In the genomic region with DNA sequence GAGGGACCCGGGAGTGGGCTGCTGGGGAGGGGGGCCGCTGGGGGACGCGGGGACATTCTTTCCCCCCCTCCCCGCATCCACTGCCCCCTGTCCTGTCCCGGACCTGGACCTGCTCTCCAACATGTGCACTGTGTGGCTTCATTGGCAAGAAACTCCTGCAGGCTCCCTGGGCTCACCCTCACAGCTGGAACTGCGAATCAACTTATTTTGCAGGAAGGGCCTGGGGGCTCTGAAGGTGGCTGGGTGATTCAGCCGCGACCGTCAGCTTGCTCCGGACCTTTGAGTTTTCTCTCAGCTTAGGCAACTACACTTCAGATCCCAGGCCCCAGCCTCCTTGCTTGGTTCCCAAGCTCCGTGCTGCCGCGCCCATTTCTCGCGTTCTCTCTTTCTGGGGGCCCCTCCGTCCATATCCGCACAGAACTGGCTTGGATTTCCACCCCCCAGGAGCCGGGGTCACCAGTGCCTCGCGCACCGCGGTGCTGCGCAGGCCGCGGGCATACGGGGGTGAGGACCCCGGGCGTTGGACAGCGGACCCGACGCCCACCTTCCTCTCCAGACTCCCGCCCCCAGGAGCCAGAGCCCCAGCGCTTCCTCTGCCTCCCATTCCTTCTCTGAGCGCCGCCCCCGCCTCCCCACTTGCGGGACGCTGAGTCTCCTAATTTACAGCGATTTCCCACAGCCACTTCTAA, we compare ENCODE assay signal across 1 cellular context.
TF ChIP-seq lines count a peak whose summit lies in the region.

No MANE protein-coding gene starts in this region.

TF ChIP-seq in WTC11, 78 proteins besides CTCF, POLR2A, EP300 and RAD21 (continued from another document):
- TF ChIP-seq, protein P1, sequence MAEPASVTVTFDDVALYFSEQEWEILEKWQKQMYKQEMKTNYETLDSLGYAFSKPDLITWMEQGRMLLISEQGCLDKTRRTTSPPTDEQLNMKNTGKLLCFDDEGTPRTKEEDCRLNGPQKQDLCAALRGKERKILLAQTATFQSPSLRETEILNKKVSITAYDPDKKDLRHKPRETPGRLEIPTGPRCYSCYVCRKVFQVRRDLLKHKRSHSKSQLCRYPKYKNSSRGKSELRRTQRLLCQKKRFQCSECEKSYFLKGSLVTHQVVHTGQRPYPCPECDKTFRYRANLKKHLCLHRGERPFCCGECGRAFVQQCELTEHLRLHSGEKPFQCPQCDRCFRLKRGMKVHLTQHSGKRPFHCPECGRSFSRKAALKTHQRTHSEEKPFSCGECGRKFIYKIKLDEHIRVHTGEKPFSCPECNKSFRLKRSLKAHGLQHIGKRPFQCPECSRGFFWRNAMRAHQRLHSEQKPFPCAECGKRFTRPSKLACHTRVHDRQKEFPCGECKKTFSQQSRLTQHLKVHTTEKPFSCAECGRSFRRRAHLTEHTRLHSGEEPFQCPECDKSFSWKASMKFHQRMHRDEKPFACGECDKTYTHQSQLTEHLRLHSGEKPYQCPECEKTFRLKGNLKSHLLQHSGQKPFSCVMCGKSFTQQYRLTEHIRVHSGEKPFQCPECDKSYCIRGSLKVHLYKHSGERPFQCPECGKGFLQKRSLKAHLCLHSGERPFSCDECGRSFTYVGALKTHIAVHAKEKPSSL (CRISPR knock-in tag; conservative IDR thresholded peaks at IDR 0.05), result no peak
- TF ChIP-seq, protein P2, sequence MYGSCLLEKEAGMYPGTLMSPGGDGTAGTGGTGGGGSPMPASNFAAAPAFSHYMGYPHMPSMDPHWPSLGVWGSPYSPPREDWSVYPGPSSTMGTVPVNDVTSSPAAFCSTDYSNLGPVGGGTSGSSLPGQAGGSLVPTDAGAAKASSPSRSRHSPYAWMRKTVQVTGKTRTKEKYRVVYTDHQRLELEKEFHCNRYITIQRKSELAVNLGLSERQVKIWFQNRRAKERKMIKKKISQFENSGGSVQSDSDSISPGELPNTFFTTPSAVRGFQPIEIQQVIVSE (CRISPR knock-in tag; IDR thresholded peaks at IDR 0.05; ENCODE audit: borderline replicate concordance), result no peak
- TF ChIP-seq, protein P3, sequence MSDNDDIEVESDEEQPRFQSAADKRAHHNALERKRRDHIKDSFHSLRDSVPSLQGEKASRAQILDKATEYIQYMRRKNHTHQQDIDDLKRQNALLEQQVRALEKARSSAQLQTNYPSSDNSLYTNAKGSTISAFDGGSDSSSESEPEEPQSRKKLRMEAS (CRISPR knock-in tag; IDR thresholded peaks at IDR 0.05), result no peak
- no peak for TF ChIP-seq TEAD1 (CRISPR knock-in tag; IDR thresholded peaks at IDR 0.05)
